In genomic region chrX:20378291-20378920, GRCh38 we compare ENCODE assay signal across 9 cellular contexts.
DNase-seq lines count a peak whose midpoint lies in the region; ATAC-seq, FAIRE-seq and TF ChIP-seq lines count a peak whose summit lies in the region.
"Had no signal": no experiment of that assay in that cellular context is flagged by ENCODE, and none has a peak within 500 bp of the region (broad histone marks: within the 10 kb centered on the region; RNA-seq: fewer than 3 reads in every experiment).

No MANE protein-coding gene starts in this region.

- no peaks in the 10 kb centered on the region for H3K9me3 Mint-ChIP-seq in activated naive CD4-positive, alpha-beta T cell treated with anti-CD3 and anti-CD28 coated beads, Interleukin-2, amount 50 U/mL, for 24 hours
- peaks cover 4% of the 10 kb centered on the region for H3K9me3 Mint-ChIP-seq in stimulated activated memory B cell treated with anti-CD40 and anti-IgM and Interleukin-4, amounts not matched to agents 10 μg/mL and 1 μg/mL and 100 μg/mL, for 72 hours

- DNase-seq in activated T-cell treated with anti-CD3 and anti-CD28 coated beads for 24 hours (ENCODE audit: low read depth) (peak; percentile 16), activated T-cell treated with anti-CD3 and anti-CD28 coated beads for 4 hours (no peak), GM10266 (ENCODE audit: extremely low spot score) (no peak), 8988T (no peak), GM19239 (ENCODE audit: insufficient read length, low spot score) (no peak)
- DNase-seq: left cardiac atrium had no signal

- no peaks in the 10 kb centered on the region for H3K36me3 Mint-ChIP-seq in activated naive CD4-positive, alpha-beta T cell treated with anti-CD3 and anti-CD28 coated beads, Interleukin-2, amount 50 U/mL, for 24 hours
- no peaks in the 10 kb centered on the region for H3K36me3 Mint-ChIP-seq in stimulated activated memory B cell treated with anti-CD40 and anti-IgM and Interleukin-4, amounts not matched to agents 10 μg/mL and 1 μg/mL and 100 μg/mL, for 72 hours

- no peak overlapping the region for H3K4me3 Mint-ChIP-seq in activated naive CD4-positive, alpha-beta T cell treated with anti-CD3 and anti-CD28 coated beads, Interleukin-2, amount 50 U/mL, for 24 hours
- H3K4me3 Mint-ChIP-seq in stimulated activated memory B cell treated with anti-CD40 and anti-IgM and Interleukin-4, amounts not matched to agents 10 μg/mL and 1 μg/mL and 100 μg/mL, for 72 hours, result no peak overlapping the region

- H3K27ac Mint-ChIP-seq in activated naive CD4-positive, alpha-beta T cell treated with anti-CD3 and anti-CD28 coated beads, Interleukin-2, amount 50 U/mL, for 24 hours, result peak overlapping the region; percentile 95
- peak overlapping the region; percentile 65 for H3K27ac Mint-ChIP-seq in stimulated activated memory B cell treated with anti-CD40 and anti-IgM and Interleukin-4, amounts not matched to agents 10 μg/mL and 1 μg/mL and 100 μg/mL, for 72 hours

- no peak for FAIRE-seq in GM19239 (lab: Jason Lieb, UNC)

- TF ChIP-seq CTCF in GM10266 (IDR thresholded peaks at IDR 0.05; ENCODE audit: control insufficient read depth, insufficient read depth, low read depth, missing control alignments), result no peak

- ATAC-seq in HG03460 (IDR thresholded peaks at IDR 0.05; ENCODE audit: unreplicated experiment), result peak; percentile 53
- ATAC-seq in stimulated activated memory B cell treated with anti-CD40 and anti-IgM and Interleukin-4, amounts not matched to agents 10 μg/mL and 1 μg/mL and 100 μg/mL, for 72 hours, result peak; percentile 31

- no peaks in the 10 kb centered on the region for H3K27me3 Mint-ChIP-seq in activated naive CD4-positive, alpha-beta T cell treated with anti-CD3 and anti-CD28 coated beads, Interleukin-2, amount 50 U/mL, for 24 hours
- H3K27me3 Mint-ChIP-seq in stimulated activated memory B cell treated with anti-CD40 and anti-IgM and Interleukin-4, amounts not matched to agents 10 μg/mL and 1 μg/mL and 100 μg/mL, for 72 hours, result no peaks in the 10 kb centered on the region

- H3K4me1 Mint-ChIP-seq in activated naive CD4-positive, alpha-beta T cell treated with anti-CD3 and anti-CD28 coated beads, Interleukin-2, amount 50 U/mL, for 24 hours, result peaks cover 28% of the 10 kb centered on the region
- peaks cover 17% of the 10 kb centered on the region for H3K4me1 Mint-ChIP-seq in stimulated activated memory B cell treated with anti-CD40 and anti-IgM and Interleukin-4, amounts not matched to agents 10 μg/mL and 1 μg/mL and 100 μg/mL, for 72 hours
